ENCODE assay signal across 37 cellular contexts in the genomic region with DNA sequence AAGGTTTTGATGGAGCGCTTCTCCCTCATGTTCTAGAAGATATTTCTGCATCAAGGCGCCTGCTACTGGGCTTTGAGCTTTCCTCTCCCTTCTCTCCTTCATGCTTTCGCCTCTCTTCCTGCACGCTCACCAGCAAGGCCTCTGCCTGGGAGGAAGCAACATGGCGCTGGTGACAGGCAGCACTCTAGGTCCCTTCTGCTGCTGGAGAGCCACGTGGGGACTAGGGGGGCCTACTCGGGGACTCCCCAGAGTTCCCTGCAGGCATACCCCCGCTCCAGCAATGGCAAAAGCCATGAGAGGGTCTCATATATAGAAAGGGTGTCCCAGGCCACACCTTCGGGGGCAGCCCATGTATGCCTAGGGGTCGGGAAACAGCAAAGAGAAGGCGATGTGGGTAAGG. TPM values are rescaled to one million over a fixed set of nuclear protein-coding genes. Genes with fewer than 3 reads are reported as not detected.
"Had no signal": no experiment of that assay in that cellular context is flagged by ENCODE, and none has a peak within 500 bp of the region (broad histone marks: within the 10 kb centered on the region; RNA-seq: fewer than 3 reads in every experiment).

No MANE protein-coding gene starts in this region.

- H3K27me3 ChIP-seq: MG63, SJCRH30 had no signal

- H3K36me3 ChIP-seq: MG63, SJCRH30 had no signal

- ATAC-seq: activated CD4-positive, alpha-beta T cell treated with anti-CD3 and anti-CD28 coated beads for 36 hours; activated CD4-positive, CD25-positive, alpha-beta regulatory T cell treated with anti-CD3 and anti-CD28 coated beads, Interleukin-2, amount 50 U/mL, for 24 hours; activated CD8-positive, alpha-beta T cell treated with anti-CD3 and anti-CD28 coated beads, Interleukin-2, amount 10 ng/mL, durations not matched to agents 7 days and 5 days; activated T-cell treated with anti-CD3 and anti-CD28 coated beads, Interleukin-2, amount 50 U/mL, for 4 hours; body of pancreas; Panc1; WTC11 had no signal

- FAIRE-seq: astrocyte, TTC549 had no signal

- H3K36me3 Mint-ChIP-seq: activated naive CD8-positive, alpha-beta T cell treated with anti-CD3 and anti-CD28 coated beads for 36 hours; WTC11 had no signal

- H3K4me3 Mint-ChIP-seq: activated CD4-positive, alpha-beta T cell treated with anti-CD3 and anti-CD28 coated beads for 36 hours; activated CD4-positive, alpha-beta T cell treated with anti-CD3 and anti-CD28 coated beads, Interleukin-2, amount 10 ng/mL, durations not matched to agents 7 days and 5 days; activated CD8-positive, alpha-beta T cell treated with anti-CD3 and anti-CD28 coated beads, Interleukin-2, amount 10 ng/mL, durations not matched to agents 7 days and 5 days; activated naive CD8-positive, alpha-beta T cell treated with anti-CD3 and anti-CD28 coated beads for 36 hours; activated T-cell treated with anti-CD3 and anti-CD28 coated beads, Interleukin-2, amount 50 U/mL, for 4 hours; activated T-helper 1 cell treated with anti-CD3 and anti-CD28 coated beads, Interleukin-12 subunit alpha, Interleukin-12 subunit beta, Interleukin-2, Interleukin-4 antibody, amounts not matched to agents 30 ng/mL and 10 ng/mL and 1 ng/mL, durations not matched to agents 14 hours and 24 hours and 36 hours; IgD-negative memory B cell; T-helper 1 cell treated with Interleukin-12 subunit alpha and Interleukin-12 subunit beta and Interleukin-4 antibody, amounts not matched to agents 30 μg/mL and 1 μg/mL, for 36 hours; T-helper 2 cell treated with Interferon-gamma antibody and Interleukin-4, amounts not matched to agents 5 μg/mL and 100 μg/mL, for 36 hours; WTC11 had no signal

- H3K9me3 Mint-ChIP-seq: activated CD4-positive, alpha-beta T cell treated with anti-CD3 and anti-CD28 coated beads, Interleukin-2, amount 10 ng/mL, durations not matched to agents 7 days and 5 days; activated naive CD8-positive, alpha-beta T cell treated with anti-CD3 and anti-CD28 coated beads for 36 hours; activated T-cell treated with anti-CD3 and anti-CD28 coated beads, Interleukin-2, amount 50 U/mL, for 4 hours; activated T-helper 1 cell treated with anti-CD3 and anti-CD28 coated beads, Interleukin-12 subunit alpha, Interleukin-12 subunit beta, Interleukin-2, Interleukin-4 antibody, amounts not matched to agents 30 ng/mL and 10 ng/mL and 1 ng/mL, durations not matched to agents 14 hours and 24 hours and 36 hours; T-helper 1 cell treated with Interleukin-12 subunit alpha and Interleukin-12 subunit beta and Interleukin-4 antibody, amounts not matched to agents 30 μg/mL and 1 μg/mL, for 36 hours; T-helper 2 cell treated with Interferon-gamma antibody and Interleukin-4, amounts not matched to agents 5 μg/mL and 100 μg/mL, for 36 hours; WTC11 had no signal

- H3K4me3 ChIP-seq: body of pancreas, MG63, SJCRH30, SK-N-MC had no signal

- H3K27ac ChIP-seq: body of pancreas, SJCRH30, SK-N-MC had no signal

- H3K27ac Mint-ChIP-seq: activated CD4-positive, alpha-beta T cell treated with anti-CD3 and anti-CD28 coated beads for 36 hours; activated CD4-positive, alpha-beta T cell treated with anti-CD3 and anti-CD28 coated beads, Interleukin-2, amount 10 ng/mL, durations not matched to agents 7 days and 5 days; activated CD8-positive, alpha-beta T cell treated with anti-CD3 and anti-CD28 coated beads, Interleukin-2, amount 10 ng/mL, durations not matched to agents 7 days and 5 days; activated naive CD8-positive, alpha-beta T cell treated with anti-CD3 and anti-CD28 coated beads for 36 hours; activated T-helper 1 cell treated with anti-CD3 and anti-CD28 coated beads, Interleukin-12 subunit alpha, Interleukin-12 subunit beta, Interleukin-2, Interleukin-4 antibody, amounts not matched to agents 30 ng/mL and 10 ng/mL and 1 ng/mL, durations not matched to agents 14 hours and 24 hours and 36 hours; IgD-negative memory B cell; T-helper 1 cell treated with Interleukin-12 subunit alpha and Interleukin-12 subunit beta and Interleukin-4 antibody, amounts not matched to agents 30 μg/mL and 1 μg/mL, for 36 hours; T-helper 2 cell treated with Interferon-gamma antibody and Interleukin-4, amounts not matched to agents 5 μg/mL and 100 μg/mL, for 36 hours; WTC11 had no signal

- H3K9me3 ChIP-seq: body of pancreas, MG63, SJCRH30 had no signal

- H3K4me1 Mint-ChIP-seq: activated CD4-positive, alpha-beta T cell treated with anti-CD3 and anti-CD28 coated beads, Interleukin-2, amount 10 ng/mL, durations not matched to agents 7 days and 5 days had no signal

- H3K4me1 ChIP-seq: SJCRH30 had no signal

- DNase-seq: activated CD4-positive, alpha-beta T cell treated with anti-CD3 and anti-CD28 coated beads for 36 hours; activated CD4-positive, alpha-beta T cell treated with anti-CD3 and anti-CD28 coated beads, Interleukin-2, amount 10 ng/mL, durations not matched to agents 7 days and 5 days; activated CD4-positive, alpha-beta T cell treated with anti-CD3 and anti-CD28 coated beads, Interleukin-2, amount 50 U/mL, for 48 hours; activated CD8-positive, alpha-beta memory T cell treated with anti-CD3 and anti-CD28 coated beads, Interleukin-2, amount 50 U/mL, for 4 hours; activated CD8-positive, alpha-beta T cell treated with anti-CD3 and anti-CD28 coated beads, Interleukin-2, amount 10 ng/mL, durations not matched to agents 7 days and 5 days; activated naive CD4-positive, alpha-beta T cell; activated naive CD4-positive, alpha-beta T cell treated with anti-CD3 and anti-CD28 coated beads, Interleukin-2, amount 50 U/mL, for 16 hours; activated naive CD8-positive, alpha-beta T cell treated with anti-CD3 and anti-CD28 coated beads for 36 hours; activated T-cell treated with anti-CD3 and anti-CD28 coated beads for 4 hours; activated T-cell treated with anti-CD3 and anti-CD28 coated beads, Interleukin-2, amount 50 U/mL, for 4 hours; amniotic stem cell; body of pancreas; caudate nucleus; Kasumi-1; KBM-7; MG63; NCI-H1048; NCI-H1105 treated with DMSO at 0.1 percent for 48 hours; NCI-H1436; NCI-H1694; NCI-H2029; NCI-H345; SHP77; SJCRH30 had no signal

RNA-seq across cellular contexts. Expression of a gene that starts 49.7 kb away (rescaled TPM):
- total RNA-seq: activated CD4-positive, alpha-beta T cell treated with anti-CD3 and anti-CD28 coated beads for 36 hours; activated CD4-positive, alpha-beta T cell treated with anti-CD3 and anti-CD28 coated beads, Interleukin-2, amount 10 ng/mL, durations not matched to agents 7 days and 5 days; activated CD8-positive, alpha-beta T cell treated with anti-CD3 and anti-CD28 coated beads, Interleukin-2, amount 10 ng/mL, durations not matched to agents 7 days and 5 days; body of pancreas; bronchial epithelial cell; NCI-H460; RPMI7951; SJCRH30 had no signal
- polyA plus RNA-seq: IgD-negative memory B cell had no signal
